Comparison of ENCODE assay signal across 37 cellular contexts in the genomic region with DNA sequence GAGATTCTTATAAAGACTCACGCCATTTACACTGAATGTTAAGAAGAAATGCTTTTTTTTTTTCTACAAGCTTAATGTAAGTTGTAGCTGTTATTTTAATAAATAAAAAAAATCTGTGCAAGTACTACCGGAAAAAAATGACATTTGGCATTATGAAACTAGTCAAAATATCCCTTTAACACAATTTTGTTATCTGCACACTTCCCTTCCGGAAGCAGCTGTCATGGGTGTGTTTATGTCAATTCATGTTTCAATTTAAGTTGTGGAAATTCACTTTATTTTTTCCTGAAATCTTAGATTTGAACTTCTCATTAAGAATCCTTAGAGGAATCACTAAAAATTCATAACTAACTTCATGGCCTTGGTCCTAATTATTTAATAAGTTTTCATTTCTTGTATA.
"Had no signal": no experiment of that assay in that cellular context is flagged by ENCODE, and none has a peak within 500 bp of the region (broad histone marks: within the 10 kb centered on the region; RNA-seq: fewer than 3 reads in every experiment).

No MANE protein-coding gene starts in this region.

- H3K4me3 Mint-ChIP-seq: activated CD4-positive, alpha-beta memory T cell treated with anti-CD3 and anti-CD28 coated beads, Interleukin-2, amount 10 ng/mL, durations not matched to agents 7 days and 5 days; activated CD4-positive, alpha-beta T cell treated with anti-CD3 and anti-CD28 coated beads for 36 hours; activated CD4-positive, alpha-beta T cell treated with anti-CD3 and anti-CD28 coated beads, Interleukin-2, amount 10 ng/mL, durations not matched to agents 7 days and 5 days; activated CD8-positive, alpha-beta memory T cell treated with anti-CD3 and anti-CD28 coated beads, Interleukin-2, amount 10 ng/mL, durations not matched to agents 7 days and 5 days; activated CD8-positive, alpha-beta T cell treated with anti-CD3 and anti-CD28 coated beads, Interleukin-2, amount 10 ng/mL, durations not matched to agents 7 days and 5 days; activated naive CD4-positive, alpha-beta T cell treated with anti-CD3 and anti-CD28 coated beads, Interleukin-2, amount 10 ng/mL, durations not matched to agents 7 days and 5 days; activated naive CD4-positive, alpha-beta T cell treated with anti-CD3 and anti-CD28 coated beads, Interleukin-2, amount 50 U/mL, for 24 hours; activated naive CD8-positive, alpha-beta T cell; activated naive CD8-positive, alpha-beta T cell treated with anti-CD3 and anti-CD28 coated beads, Interleukin-2, amount 10 ng/mL, durations not matched to agents 7 days and 5 days; activated naive CD8-positive, alpha-beta T cell treated with anti-CD3 and anti-CD28 coated beads, Interleukin-2, amount 50 U/mL, for 24 hours; activated T-cell treated with anti-CD3 and anti-CD28 coated beads, Interleukin-2, amount 50 U/mL, for 24 hours; brain; central memory CD8-positive, alpha-beta T cell; T-helper 1 cell treated with Interleukin-12 subunit alpha and Interleukin-12 subunit beta and Interleukin-4 antibody, amounts not matched to agents 30 μg/mL and 1 μg/mL, for 36 hours; T-helper 2 cell treated with Interferon-gamma antibody and Interleukin-4, amounts not matched to agents 5 μg/mL and 100 μg/mL, for 36 hours; WTC11 had no signal

- H3K4me1 Mint-ChIP-seq: activated CD4-positive, alpha-beta memory T cell treated with anti-CD3 and anti-CD28 coated beads, Interleukin-2, amount 10 ng/mL, durations not matched to agents 7 days and 5 days; activated CD4-positive, alpha-beta T cell treated with anti-CD3 and anti-CD28 coated beads for 36 hours; activated CD4-positive, alpha-beta T cell treated with anti-CD3 and anti-CD28 coated beads, Interleukin-2, amount 10 ng/mL, durations not matched to agents 7 days and 5 days; activated CD8-positive, alpha-beta memory T cell treated with anti-CD3 and anti-CD28 coated beads, Interleukin-2, amount 10 ng/mL, durations not matched to agents 7 days and 5 days; activated naive CD4-positive, alpha-beta T cell treated with anti-CD3 and anti-CD28 coated beads, Interleukin-2, amount 10 ng/mL, durations not matched to agents 7 days and 5 days; activated naive CD4-positive, alpha-beta T cell treated with anti-CD3 and anti-CD28 coated beads, Interleukin-2, amount 50 U/mL, for 24 hours; activated naive CD8-positive, alpha-beta T cell treated with anti-CD3 and anti-CD28 coated beads, Interleukin-2, amount 10 ng/mL, durations not matched to agents 7 days and 5 days; activated naive CD8-positive, alpha-beta T cell treated with anti-CD3 and anti-CD28 coated beads, Interleukin-2, amount 50 U/mL, for 24 hours; brain; central memory CD8-positive, alpha-beta T cell; WTC11 had no signal

- H3K27me3 Mint-ChIP-seq: activated CD4-positive, alpha-beta memory T cell treated with anti-CD3 and anti-CD28 coated beads, Interleukin-2, amount 10 ng/mL, durations not matched to agents 7 days and 5 days; activated CD4-positive, alpha-beta T cell treated with anti-CD3 and anti-CD28 coated beads for 36 hours; activated CD4-positive, alpha-beta T cell treated with anti-CD3 and anti-CD28 coated beads, Interleukin-2, amount 10 ng/mL, durations not matched to agents 7 days and 5 days; activated CD8-positive, alpha-beta memory T cell treated with anti-CD3 and anti-CD28 coated beads, Interleukin-2, amount 10 ng/mL, durations not matched to agents 7 days and 5 days; activated naive CD4-positive, alpha-beta T cell treated with anti-CD3 and anti-CD28 coated beads, Interleukin-2, amount 10 ng/mL, durations not matched to agents 7 days and 5 days; activated naive CD4-positive, alpha-beta T cell treated with anti-CD3 and anti-CD28 coated beads, Interleukin-2, amount 50 U/mL, for 24 hours; activated naive CD8-positive, alpha-beta T cell; activated naive CD8-positive, alpha-beta T cell treated with anti-CD3 and anti-CD28 coated beads, Interleukin-2, amount 10 ng/mL, durations not matched to agents 7 days and 5 days; activated naive CD8-positive, alpha-beta T cell treated with anti-CD3 and anti-CD28 coated beads, Interleukin-2, amount 50 U/mL, for 24 hours; activated T-cell treated with anti-CD3 and anti-CD28 coated beads, Interleukin-2, amount 50 U/mL, for 24 hours; brain; central memory CD8-positive, alpha-beta T cell had no signal

- ATAC-seq: activated CD4-positive, alpha-beta T cell treated with anti-CD3 and anti-CD28 coated beads for 36 hours; activated CD4-positive, CD25-positive, alpha-beta regulatory T cell treated with anti-CD3 and anti-CD28 coated beads, Interleukin-2, amount 50 U/mL, for 24 hours; activated CD8-positive, alpha-beta memory T cell treated with anti-CD3 and anti-CD28 coated beads, Interleukin-2, amount 10 ng/mL, durations not matched to agents 7 days and 5 days; activated CD8-positive, alpha-beta T cell treated with anti-CD3 and anti-CD28 coated beads, Interleukin-2, amount 10 ng/mL, durations not matched to agents 7 days and 5 days; activated naive CD8-positive, alpha-beta T cell treated with anti-CD3 and anti-CD28 coated beads, Interleukin-2, amount 50 U/mL, for 24 hours; WTC11 had no signal

- H3K4me1 ChIP-seq: ascending aorta had no signal

- H3K36me3 ChIP-seq: ascending aorta, cardiac muscle cell, WERI-Rb-1 had no signal

- H3K4me3 ChIP-seq: ascending aorta, cardiac muscle cell had no signal

- DNase-seq: activated CD4-positive, alpha-beta memory T cell treated with anti-CD3 and anti-CD28 coated beads, Interleukin-2, amount 10 ng/mL, durations not matched to agents 7 days and 5 days; activated CD4-positive, alpha-beta T cell treated with anti-CD3 and anti-CD28 coated beads for 1 hour; activated CD4-positive, alpha-beta T cell treated with anti-CD3 and anti-CD28 coated beads for 36 hours; activated CD4-positive, alpha-beta T cell treated with anti-CD3 and anti-CD28 coated beads for 48 hours; activated CD4-positive, alpha-beta T cell treated with anti-CD3 and anti-CD28 coated beads, Interleukin-2, amount 10 ng/mL, durations not matched to agents 7 days and 5 days; activated CD4-positive, alpha-beta T cell treated with anti-CD3 and anti-CD28 coated beads, Interleukin-2, amount 50 U/mL, for 48 hours; activated CD4-positive, CD25-positive, alpha-beta regulatory T cell; activated CD8-positive, alpha-beta memory T cell treated with anti-CD3 and anti-CD28 coated beads for 24 hours; activated CD8-positive, alpha-beta memory T cell treated with anti-CD3 and anti-CD28 coated beads, Interleukin-2, amount 10 ng/mL, durations not matched to agents 7 days and 5 days; activated CD8-positive, alpha-beta memory T cell treated with anti-CD3 and anti-CD28 coated beads, Interleukin-2, amount 50 U/mL, for 48 hours; activated CD8-positive, alpha-beta T cell treated with anti-CD3 and anti-CD28 coated beads, Interleukin-2, amount 10 ng/mL, durations not matched to agents 7 days and 5 days; activated effector memory CD4-positive, alpha-beta T cell treated with Interleukin-2 at 50 U/mL for 16 hours; activated gamma-delta T cell; activated naive CD4-positive, alpha-beta T cell treated with anti-CD3 and anti-CD28 coated beads, Interleukin-2, amount 10 ng/mL, durations not matched to agents 7 days and 5 days; activated naive CD4-positive, alpha-beta T cell treated with Interleukin-2 at 50 U/mL for 16 hours; activated naive CD8-positive, alpha-beta T cell treated with anti-CD3 and anti-CD28 coated beads, Interleukin-2, amount 10 ng/mL, durations not matched to agents 7 days and 5 days; activated naive CD8-positive, alpha-beta T cell treated with anti-CD3 and anti-CD28 coated beads, Interleukin-2, amount 50 U/mL, for 24 hours; activated T-cell treated with anti-CD3 and anti-CD28 coated beads, Interleukin-2, amount 50 U/mL, for 24 hours; activated T-cell treated with anti-CD3 and anti-CD28 coated beads, Interleukin-2, amount 50 U/mL, for 48 hours; amygdala; anterior cingulate cortex; caudate nucleus; T-helper 1 cell; T-helper 2 cell; T-helper 9 cell; WERI-Rb-1 had no signal

- H3K27ac ChIP-seq: ascending aorta, cardiac muscle cell, WERI-Rb-1 had no signal

- H3K9me3 ChIP-seq: ascending aorta had no signal

- H3K27me3 ChIP-seq: ascending aorta, cardiac muscle cell had no signal

- H3K36me3 Mint-ChIP-seq: activated CD8-positive, alpha-beta memory T cell treated with anti-CD3 and anti-CD28 coated beads, Interleukin-2, amount 10 ng/mL, durations not matched to agents 7 days and 5 days; activated naive CD4-positive, alpha-beta T cell treated with anti-CD3 and anti-CD28 coated beads, Interleukin-2, amount 10 ng/mL, durations not matched to agents 7 days and 5 days; activated naive CD4-positive, alpha-beta T cell treated with anti-CD3 and anti-CD28 coated beads, Interleukin-2, amount 50 U/mL, for 24 hours; activated naive CD8-positive, alpha-beta T cell; activated naive CD8-positive, alpha-beta T cell treated with anti-CD3 and anti-CD28 coated beads, Interleukin-2, amount 10 ng/mL, durations not matched to agents 7 days and 5 days; brain; WTC11 had no signal

- H3K27ac Mint-ChIP-seq: activated CD4-positive, alpha-beta memory T cell treated with anti-CD3 and anti-CD28 coated beads, Interleukin-2, amount 10 ng/mL, durations not matched to agents 7 days and 5 days; activated CD4-positive, alpha-beta T cell treated with anti-CD3 and anti-CD28 coated beads for 36 hours; activated CD4-positive, alpha-beta T cell treated with anti-CD3 and anti-CD28 coated beads, Interleukin-2, amount 10 ng/mL, durations not matched to agents 7 days and 5 days; activated CD8-positive, alpha-beta memory T cell treated with anti-CD3 and anti-CD28 coated beads, Interleukin-2, amount 10 ng/mL, durations not matched to agents 7 days and 5 days; activated CD8-positive, alpha-beta T cell treated with anti-CD3 and anti-CD28 coated beads, Interleukin-2, amount 10 ng/mL, durations not matched to agents 7 days and 5 days; activated naive CD4-positive, alpha-beta T cell treated with anti-CD3 and anti-CD28 coated beads, Interleukin-2, amount 50 U/mL, for 24 hours; activated naive CD8-positive, alpha-beta T cell; activated naive CD8-positive, alpha-beta T cell treated with anti-CD3 and anti-CD28 coated beads, Interleukin-2, amount 10 ng/mL, durations not matched to agents 7 days and 5 days; activated naive CD8-positive, alpha-beta T cell treated with anti-CD3 and anti-CD28 coated beads, Interleukin-2, amount 50 U/mL, for 24 hours; activated T-cell treated with anti-CD3 and anti-CD28 coated beads, Interleukin-2, amount 50 U/mL, for 24 hours; activated T-helper 2 cell treated with anti-CD3 and anti-CD28 coated beads, Interferon-gamma antibody, Interleukin-2, Interleukin-4, amounts not matched to agents 10 μg/mL and 5 μg/mL and 100 μg/mL, durations not matched to agents 14 hours and 24 hours and 36 hours; brain; T-helper 1 cell treated with Interleukin-12 subunit alpha and Interleukin-12 subunit beta and Interleukin-4 antibody, amounts not matched to agents 30 μg/mL and 1 μg/mL, for 36 hours; T-helper 2 cell treated with Interferon-gamma antibody and Interleukin-4, amounts not matched to agents 5 μg/mL and 100 μg/mL, for 36 hours; WTC11 had no signal

- H3K9me3 Mint-ChIP-seq: activated CD4-positive, alpha-beta T cell treated with anti-CD3 and anti-CD28 coated beads, Interleukin-2, amount 10 ng/mL, durations not matched to agents 7 days and 5 days; activated naive CD4-positive, alpha-beta T cell treated with anti-CD3 and anti-CD28 coated beads, Interleukin-2, amount 10 ng/mL, durations not matched to agents 7 days and 5 days; activated naive CD4-positive, alpha-beta T cell treated with anti-CD3 and anti-CD28 coated beads, Interleukin-2, amount 50 U/mL, for 24 hours; activated naive CD8-positive, alpha-beta T cell treated with anti-CD3 and anti-CD28 coated beads, Interleukin-2, amount 10 ng/mL, durations not matched to agents 7 days and 5 days; activated T-helper 2 cell treated with anti-CD3 and anti-CD28 coated beads, Interferon-gamma antibody, Interleukin-2, Interleukin-4, amounts not matched to agents 10 μg/mL and 5 μg/mL and 100 μg/mL, durations not matched to agents 14 hours and 24 hours and 36 hours; brain; T-helper 2 cell treated with Interferon-gamma antibody and Interleukin-4, amounts not matched to agents 5 μg/mL and 100 μg/mL, for 36 hours; WTC11 had no signal
